8 cellular contexts compared by ENCODE assay signal in the genomic region with DNA sequence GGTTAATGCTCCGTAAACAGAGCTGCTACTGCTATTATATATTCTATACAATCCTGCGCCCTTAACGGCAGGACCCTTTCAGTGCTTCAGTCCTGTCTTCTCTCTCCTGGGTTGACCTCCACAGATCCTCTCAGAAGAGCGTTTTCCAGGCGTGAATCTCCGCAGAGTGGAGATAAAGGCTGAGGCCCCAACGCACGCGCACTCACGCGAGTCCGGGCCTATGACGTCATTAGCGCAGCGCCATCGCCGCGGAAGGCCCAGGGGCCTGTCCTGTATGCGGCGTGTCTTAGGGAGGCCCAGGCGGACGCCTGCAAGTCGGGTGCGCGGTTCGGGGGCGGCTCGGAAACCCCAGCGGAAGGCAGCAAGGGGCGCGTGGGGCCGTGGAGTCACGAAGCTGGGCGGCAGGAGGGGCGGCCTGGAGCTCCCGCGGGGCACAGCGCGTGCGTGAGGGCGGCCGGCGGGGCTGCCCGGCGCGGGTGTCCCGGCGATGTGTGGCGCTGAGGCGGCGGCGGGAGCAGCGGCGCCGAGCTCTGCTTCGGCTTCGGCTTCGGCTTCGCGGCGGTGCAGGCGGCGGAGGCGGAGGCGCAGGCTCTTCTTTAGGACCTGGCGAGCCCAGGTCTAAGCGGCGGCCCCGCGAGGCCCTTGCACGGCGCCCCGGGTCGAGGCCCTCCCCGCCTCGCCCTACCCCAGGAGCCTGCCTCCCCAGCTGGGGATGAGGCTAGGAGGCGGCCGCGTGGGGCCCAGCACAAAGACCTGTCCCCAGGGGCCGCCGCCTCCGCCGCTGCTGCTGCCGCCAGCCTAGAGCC. TPM values are rescaled to one million over a fixed set of nuclear protein-coding genes. Genes with fewer than 3 reads are reported as not detected.
DNase-seq lines count a peak whose midpoint lies in the region; ATAC-seq and TF ChIP-seq lines count a peak whose summit lies in the region.

A gene with protein sequence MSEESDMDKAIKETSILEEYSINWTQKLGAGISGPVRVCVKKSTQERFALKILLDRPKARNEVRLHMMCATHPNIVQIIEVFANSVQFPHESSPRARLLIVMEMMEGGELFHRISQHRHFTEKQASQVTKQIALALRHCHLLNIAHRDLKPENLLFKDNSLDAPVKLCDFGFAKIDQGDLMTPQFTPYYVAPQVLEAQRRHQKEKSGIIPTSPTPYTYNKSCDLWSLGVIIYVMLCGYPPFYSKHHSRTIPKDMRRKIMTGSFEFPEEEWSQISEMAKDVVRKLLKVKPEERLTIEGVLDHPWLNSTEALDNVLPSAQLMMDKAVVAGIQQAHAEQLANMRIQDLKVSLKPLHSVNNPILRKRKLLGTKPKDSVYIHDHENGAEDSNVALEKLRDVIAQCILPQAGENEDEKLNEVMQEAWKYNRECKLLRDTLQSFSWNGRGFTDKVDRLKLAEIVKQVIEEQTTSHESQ (plus strand): TSS at position 479 of the 806 bp plus-strand sequence. CDS start 506 bp downstream, outside the sequence.

- no peaks in the 10 kb centered on the region for H3K9me3 Mint-ChIP-seq in activated T-helper 17 cell treated with anti-CD3 and anti-CD28 coated beads, Interleukin-2, amount 50 U/mL, for 72 hours
- H3K9me3 Mint-ChIP-seq in naive thymus-derived CD8-positive, alpha-beta T cell, result no peaks in the 10 kb centered on the region
- H3K9me3 Mint-ChIP-seq in stimulated activated naive B cell treated with anti-CD40 and anti-IgM and Interleukin-4, amounts not matched to agents 10 μg/mL and 1 μg/mL and 100 μg/mL, for 72 hours, result no peaks in the 10 kb centered on the region

- POLR2A ChIA-PET in RWPE1 (lab: Yijun Ruan, JAX; ENCODE audit: low non-redundant PET), result interaction anchor here (0.6 to 1.1 kb wide), 2 partner anchors 88 to 1971 kb away, joined by 4 to 7 read pairs; no protein-coding TSS in a partner anchor
- POLR2A ChIA-PET in naive thymus-derived CD8-positive, alpha-beta T cell (lab: Charles Lee), result interaction anchor here (0.6 to 2.3 kb wide), 13 partner anchors 13 to 267 kb away, joined by 3 to 14 read pairs (median 4); a partner anchor contains a TSS

- peaks cover 26% of the 10 kb centered on the region for H3K4me1 Mint-ChIP-seq in activated T-helper 17 cell treated with anti-CD3 and anti-CD28 coated beads, Interleukin-2, amount 50 U/mL, for 72 hours
- peaks cover 24 to 70% (median 60%) of the 10 kb centered on the region in 4 donors for H3K4me1 Mint-ChIP-seq in naive thymus-derived CD8-positive, alpha-beta T cell
- peaks cover 29 to 56% of the 10 kb centered on the region in 2 donors for H3K4me1 Mint-ChIP-seq in stimulated activated naive B cell treated with anti-CD40 and anti-IgM and Interleukin-4, amounts not matched to agents 10 μg/mL and 1 μg/mL and 100 μg/mL, for 72 hours

- TF ChIP-seq CTCF in RWPE1 (conservative IDR thresholded peaks at IDR 0.05; ENCODE audit: low read depth) (no peak), fibroblast of mammary gland (conservative IDR thresholded peaks at IDR 0.05; ENCODE audit: control insufficient read depth, insufficient read depth, low read depth, low read length) (no peak)

- H3K27ac ChIP-seq in RWPE1, result peak within 1 kb of the TSS; percentile 91

- H3K27me3 Mint-ChIP-seq in activated T-helper 17 cell treated with anti-CD3 and anti-CD28 coated beads, Interleukin-2, amount 50 U/mL, for 72 hours, result no peaks in the 10 kb centered on the region
- H3K27me3 Mint-ChIP-seq in naive thymus-derived CD8-positive, alpha-beta T cell, result peaks cover 0 to 3% (median 0%) of the 10 kb centered on the region in 5 donors
- no peaks in the 10 kb centered on the region for H3K27me3 Mint-ChIP-seq in stimulated activated naive B cell treated with anti-CD40 and anti-IgM and Interleukin-4, amounts not matched to agents 10 μg/mL and 1 μg/mL and 100 μg/mL, for 72 hours

- peak within 1 kb of the TSS; percentile 99 for H3K4me3 ChIP-seq in fibroblast of mammary gland (ENCODE audit: control insufficient read depth, low read depth, low read length)

- peak; percentile 87 for ATAC-seq in activated T-helper 17 cell treated with anti-CD3 and anti-CD28 coated beads, Interleukin-2, amount 50 U/mL, for 72 hours (replicated peaks)
- peak; percentile 89 to 91 for ATAC-seq in naive thymus-derived CD8-positive, alpha-beta T cell
- ATAC-seq in stimulated activated naive B cell treated with anti-CD40 and anti-IgM and Interleukin-4, amounts not matched to agents 10 μg/mL and 1 μg/mL and 100 μg/mL, for 72 hours (replicated peaks), result peak; percentile 87 to 91

- H3K27ac Mint-ChIP-seq in activated T-helper 17 cell treated with anti-CD3 and anti-CD28 coated beads, Interleukin-2, amount 50 U/mL, for 72 hours, result peak within 1 kb of the TSS; percentile 95
- peak within 1 kb of the TSS; percentile 96 to 100 (median 99) for H3K27ac Mint-ChIP-seq in naive thymus-derived CD8-positive, alpha-beta T cell
- H3K27ac Mint-ChIP-seq in stimulated activated naive B cell treated with anti-CD40 and anti-IgM and Interleukin-4, amounts not matched to agents 10 μg/mL and 1 μg/mL and 100 μg/mL, for 72 hours, result peak within 1 kb of the TSS; percentile 99

- DNase-seq in EL (peak; percentile 94), H4 (ENCODE audit: low spot score) (peak; percentile 89), LoVo (ENCODE audit: low spot score) (peak; percentile 99), RWPE1 (ENCODE audit: low spot score) (peak; percentile 98), fibroblast of mammary gland (ENCODE audit: low read depth) (peak; percentile 94)
- peak; percentile 93 to 99 (median 98) for DNase-seq in naive thymus-derived CD8-positive, alpha-beta T cell
- peak; percentile 94 for DNase-seq in stimulated activated naive B cell treated with anti-CD40 and anti-IgM and Interleukin-4, amounts not matched to agents 10 μg/mL and 1 μg/mL and 100 μg/mL, for 72 hours

- peak within 1 kb of the TSS; percentile 96 for H3K4me3 Mint-ChIP-seq in activated T-helper 17 cell treated with anti-CD3 and anti-CD28 coated beads, Interleukin-2, amount 50 U/mL, for 72 hours
- peak within 1 kb of the TSS; percentile 94 to 99 (median 97) for H3K4me3 Mint-ChIP-seq in naive thymus-derived CD8-positive, alpha-beta T cell
- H3K4me3 Mint-ChIP-seq in stimulated activated naive B cell treated with anti-CD40 and anti-IgM and Interleukin-4, amounts not matched to agents 10 μg/mL and 1 μg/mL and 100 μg/mL, for 72 hours, result peak within 1 kb of the TSS; percentile 97 to 98

- CTCF ChIA-PET in RWPE1 (lab: Yijun Ruan, JAX), result interaction anchor here (0.6 kb wide), 1 partner anchor 88 kb away, joined by 3 read pairs; no protein-coding TSS in a partner anchor

- peaks cover 70% of the 10 kb centered on the region for H3K36me3 Mint-ChIP-seq in activated T-helper 17 cell treated with anti-CD3 and anti-CD28 coated beads, Interleukin-2, amount 50 U/mL, for 72 hours (ENCODE audit: low read depth)
- H3K36me3 Mint-ChIP-seq in naive thymus-derived CD8-positive, alpha-beta T cell, result peaks cover 0 to 37% (median 16%) of the 10 kb centered on the region in 3 donors
- H3K36me3 Mint-ChIP-seq in stimulated activated naive B cell treated with anti-CD40 and anti-IgM and Interleukin-4, amounts not matched to agents 10 μg/mL and 1 μg/mL and 100 μg/mL, for 72 hours, result peaks cover 9 to 47% of the 10 kb centered on the region in 2 donors

RNA-seq across cellular contexts. Expression of the gene that starts here (rescaled TPM):
- 29.6 and 32.3 TPM in 2 replicates for total RNA-seq in H4 (2014; rRNA removed; shearing (Covaris generic))
- total RNA-seq in activated T-helper 17 cell treated with anti-CD3 and anti-CD28 coated beads, Interleukin-2, amount 50 U/mL, for 72 hours, result 10 to 100 TPM; 42.7 to 46.7 TPM
- total RNA-seq in naive thymus-derived CD8-positive, alpha-beta T cell, result 10 to 100 TPM; 76.4 to 80.6 TPM
- 10 to 100 TPM; 25.8 to 54.2 (median 33.5) TPM for polyA plus RNA-seq in naive thymus-derived CD8-positive, alpha-beta T cell

Comparison
In these comparisons a context has a peak if more than half of its experiments do, and no peak if none do; other contexts are left out.
1. Peak in every context shown above with its lines: DNase-seq, ATAC-seq, H3K4me3 ChIP-seq and H3K27ac ChIP-seq.